In the genomic region with DNA sequence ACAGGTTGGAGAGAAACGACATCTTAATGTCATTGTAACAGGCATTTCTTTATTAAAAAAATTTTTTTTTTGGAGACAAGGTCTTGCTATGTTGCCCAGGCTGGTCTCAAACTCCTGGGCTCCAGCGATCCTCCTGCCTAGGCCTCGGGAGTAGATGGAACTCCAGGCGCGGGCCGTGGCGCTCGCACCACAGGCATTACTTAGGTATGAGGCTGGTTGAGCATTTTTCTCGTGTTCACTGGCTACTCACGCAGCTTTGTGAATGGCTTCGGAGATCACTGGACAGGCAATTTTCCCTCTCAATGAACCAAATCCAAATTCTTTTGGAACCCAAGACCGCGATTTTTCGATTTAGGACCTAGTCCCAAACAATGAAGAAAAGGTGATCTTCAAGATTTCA, we compare ENCODE assay signal across 8 cellular contexts. TPM values are rescaled to one million over a fixed set of nuclear protein-coding genes. Genes with fewer than 3 reads are reported as not detected.
DNase-seq lines count a peak whose midpoint lies in the region; ATAC-seq and TF ChIP-seq lines count a peak whose summit lies in the region.

No MANE protein-coding gene starts in this region.

- H2AK5ac ChIP-seq in IMR-90 (ENCODE audit: low read depth, low read length): no peak overlapping the region

- H2BK120ac ChIP-seq in IMR-90 (ENCODE audit: low read depth, low read length): no peak overlapping the region; the same call in 1 of the 2 replicates

- H3K4ac ChIP-seq in IMR-90 (ENCODE audit: low read depth, low read length): no peak overlapping the region; the same call in 1 of the 2 replicates

- peaks cover 7% of the 10 kb centered on the region; the same call in 1 of the 2 replicates for H3K36me3 ChIP-seq in IMR-90 (ENCODE audit: control insufficient read depth, insufficient read depth, low read length)
- no peaks in the 10 kb centered on the region for H3K36me3 ChIP-seq in colonic mucosa
- H3K36me3 ChIP-seq in muscle layer of duodenum (ENCODE audit: control insufficient read depth in 1 of 2, insufficient read depth in 2 of 2, low read length in 2 of 2): no peaks in the 10 kb centered on the region

- H4K91ac ChIP-seq in IMR-90 (ENCODE audit: insufficient read depth, low read depth, low read length): no peak overlapping the region

- H4K20me1 ChIP-seq in IMR-90 (ENCODE audit: insufficient read depth, low read length): peaks cover 28% of the 10 kb centered on the region

- peak overlapping the region; percentile 9; the same call in 1 of the 3 replicates for H2BK15ac ChIP-seq in IMR-90 (ENCODE audit: low read depth, low read length)

- H2BK20ac ChIP-seq in IMR-90 (ENCODE audit: low read depth, low read length): no peak overlapping the region

- H3K9me3 ChIP-seq in AG04450 (ENCODE audit: control insufficient read depth, insufficient read depth, low read length): no peaks in the 10 kb centered on the region; the same call in 1 of the 2 replicates
- H3K9me3 ChIP-seq in IMR-90 (ENCODE audit: control insufficient read depth, insufficient read depth, low read length): no peaks in the 10 kb centered on the region
- H3K9me3 ChIP-seq in colonic mucosa: no peaks in the 10 kb centered on the region
- H3K9me3 ChIP-seq in muscle layer of duodenum (ENCODE audit: control insufficient read depth in 1 of 2, low read length in 2 of 2): no peaks in the 10 kb centered on the region

- CTCF ChIA-PET in AG04450 (lab: Charles Lee) (interaction anchor here (0.6 to 5.0 kb wide), 18 partner anchors 9 to 167 kb away, joined by 3 to 71 read pairs (median 4); no protein-coding TSS in a partner anchor), IMR-90 (lab: Yijun Ruan, JAX) (interaction anchor here (0.8 to 2.3 kb wide), 7 partner anchors 11 to 155 kb away, joined by 3 to 14 read pairs (median 4); no protein-coding TSS in a partner anchor)

- no peak for TF ChIP-seq CTCF in AG04450 (IDR thresholded peaks at IDR 0.05; ENCODE audit: low read depth, low read length)
- TF ChIP-seq CTCF in IMR-90 (conservative IDR thresholded peaks at IDR 0.05; ENCODE audit: low read depth, low read length): no peak
- TF ChIP-seq CTCF in colonic mucosa (IDR thresholded peaks at IDR 0.05): no peak

- no peaks in the 10 kb centered on the region; the same call in 1 of the 2 replicates for H3K9me1 ChIP-seq in IMR-90 (ENCODE audit: insufficient read depth, low read length)

- WGBS in IMR-90 (ENCODE audit: extremely low coverage in 2 of 2, insufficient read length in 1 of 2), 2 experiments: 44% methylated on average over 4 of the region's 14 CpGs; no CpG with 5 or more reads in 1 of the 2 experiments

- H3K27ac ChIP-seq in AG04450 (ENCODE audit: low read depth, low read length) (peak overlapping the region; percentile 21), IMR-90 (ENCODE audit: insufficient read depth, low read length) (no peak overlapping the region), colonic mucosa (no peak overlapping the region), muscle layer of duodenum (ENCODE audit: low read length) (peak overlapping the region; percentile 34)

- H3K9ac ChIP-seq in IMR-90 (ENCODE audit: low read depth, low read length): peak overlapping the region; percentile 47
- H3K9ac ChIP-seq in colonic mucosa (ENCODE audit: low read depth in 2 of 2, low read length in 2 of 2): no peak overlapping the region

- H3K23ac ChIP-seq in IMR-90 (ENCODE audit: low read depth, low read length): 0 out of 2 replicates have a peak overlapping the region, but pooled peaks have one; percentile 29

- H4K8ac ChIP-seq in IMR-90 (ENCODE audit: low read depth in 2 of 2, low read length in 2 of 2): peak overlapping the region in 1 of 2 experiments; percentile 83; a peak in 2 of 4 replicates

- H2BK5ac ChIP-seq in IMR-90 (ENCODE audit: low read depth, low read length, poor library complexity, severe bottlenecking): no peak overlapping the region

- DNase-seq in AG04450 (ENCODE audit: low read depth, low spot score) (no peak), IMR-90 (peak; percentile 39), colonic mucosa (no peak), nucleus accumbens (lab: John Stamatoyannopoulos, UW) (no peak)

- peaks cover 8% of the 10 kb centered on the region; the same call in 1 of the 2 replicates for H3K4me1 ChIP-seq in IMR-90 (ENCODE audit: control insufficient read depth, insufficient read depth, low read length)
- no peaks in the 10 kb centered on the region for H3K4me1 ChIP-seq in colonic mucosa
- peaks cover 5 to 38% of the 10 kb centered on the region in 2 donors for H3K4me1 ChIP-seq in muscle layer of duodenum (ENCODE audit: control insufficient read depth in 1 of 2, insufficient read depth in 2 of 2, low read length in 2 of 2)

- peak overlapping the region; percentile 79 for H3K4me2 ChIP-seq in IMR-90 (ENCODE audit: low read depth, low read length)

- in situ Hi-C loops in IMR-90 (cut with MboI; ENCODE audit: low sequenced_read_pairs): loop anchor here (5.0 kb wide), 1 partner anchor 155 kb away; no protein-coding TSS in a partner anchor

- peak overlapping the region; percentile 63; the same call in 1 of the 2 replicates for H3K14ac ChIP-seq in IMR-90 (replicated peaks; ENCODE audit: low read depth, low read length)

- no peak overlapping the region for H3K18ac ChIP-seq in IMR-90 (ENCODE audit: low read depth, low read length)

- no peak overlapping the region for H4K5ac ChIP-seq in IMR-90 (ENCODE audit: low read depth, low read length)

- ATAC-seq in IMR-90 (ENCODE audit: low read depth) (no peak), GM21576 (IDR thresholded peaks at IDR 0.05; ENCODE audit: unreplicated experiment) (no peak), HG02840 (IDR thresholded peaks at IDR 0.05; ENCODE audit: low FRiP score, unreplicated experiment) (no peak), GM21529 (IDR thresholded peaks at IDR 0.05; ENCODE audit: unreplicated experiment) (no peak)

- no peak for TF ChIP-seq RAD21 in IMR-90 (IDR thresholded peaks at IDR 0.05; ENCODE audit: low read length)

- no peak overlapping the region for H3K56ac ChIP-seq in IMR-90 (ENCODE audit: extremely low read depth, insufficient read depth, low read length)

- POLR2A ChIA-PET in AG04450 (lab: Yijun Ruan, JAX) (interaction anchor here (0.6 to 2.0 kb wide), 4 partner anchors 18 to 153 kb away, joined by 3 to 7 read pairs (median 4); no protein-coding TSS in a partner anchor), IMR-90 (lab: Charles Lee; ENCODE audit: unreplicated experiment) (no interaction called here)

- BruUV-seq in IMR-90 (replicated peaks; lab: Mats Ljungman, UMichigan): no TSS peak

- peak overlapping the region; percentile 99 for H2AFZ ChIP-seq in IMR-90 (replicated peaks; ENCODE audit: low read length, poor library complexity)

- intact Hi-C loops in IMR-90 (cut with micrococcal nuclease) (loop anchor here (1.0 to 2.0 kb wide), 2 partner anchors 30 to 65 kb away; no protein-coding TSS in a partner anchor), colonic mucosa (cut with DNase I) (loop anchor here (5.0 kb wide), 1 partner anchor 155 kb away; no protein-coding TSS in a partner anchor)

- no peak for TF ChIP-seq POLR2A in IMR-90 (IDR thresholded peaks at IDR 0.05; ENCODE audit: low read depth, low read length)

- peaks cover 17 to 45% of the 10 kb centered on the region in 2 experiments for H3K79me1 ChIP-seq in IMR-90 (ENCODE audit: low read depth in 1 of 2, low read length in 2 of 2)

- dilution Hi-C loops in IMR-90 (cut with HindIII; ENCODE audit: low sequenced_read_pairs, unreplicated experiment): no loop called here

- H2AK9ac ChIP-seq in IMR-90 (replicated peaks; ENCODE audit: low read depth, low read length, poor library complexity): no peak overlapping the region

- H3K27me3 ChIP-seq in AG04450 (ENCODE audit: control insufficient read depth, insufficient read depth, low read length): no peaks in the 10 kb centered on the region
- H3K27me3 ChIP-seq in IMR-90 (ENCODE audit: control insufficient read depth, insufficient read depth, low read length): no peaks in the 10 kb centered on the region
- H3K27me3 ChIP-seq in colonic mucosa: peaks cover 22% of the 10 kb centered on the region
- H3K27me3 ChIP-seq in muscle layer of duodenum (ENCODE audit: low read depth, low read length): peaks cover 3% of the 10 kb centered on the region

- H3K4me3 ChIP-seq in AG04450 (ENCODE audit: low read depth, low read length): peak overlapping the region; percentile 93
- H3K4me3 ChIP-seq in IMR-90 (ENCODE audit: insufficient read depth, low read depth, low read length): peak overlapping the region; percentile 100
- H3K4me3 ChIP-seq in colonic mucosa: peak overlapping the region; percentile 37
- peak overlapping the region; percentile 55 to 82 for H3K4me3 ChIP-seq in muscle layer of duodenum (ENCODE audit: low read depth in 1 of 2, low read length in 2 of 2)

TF ChIP-seq in IMR-90, 13 proteins besides CTCF, POLR2A, EP300 and RAD21 (continues in another document):
- TF ChIP-seq ELK1 (IDR thresholded peaks at IDR 0.05; ENCODE audit: borderline replicate concordance, low read depth, low read length): no peak
- TF ChIP-seq BHLHE40 (IDR thresholded peaks at IDR 0.05; ENCODE audit: low read depth, low read length): no peak
- no peak for TF ChIP-seq RCOR1 (IDR thresholded peaks at IDR 0.05; ENCODE audit: insufficient replicate concordance, low read length)
- TF ChIP-seq CEBPB (IDR thresholded peaks at IDR 0.05; ENCODE audit: low read depth, low read length): no peak
- TF ChIP-seq MAFK (IDR thresholded peaks at IDR 0.05; ENCODE audit: low read depth, low read length): no peak
- TF ChIP-seq MXI1 (IDR thresholded peaks at IDR 0.05; ENCODE audit: borderline replicate concordance, low read depth, low read length): no peak
- TF ChIP-seq RFX5 (IDR thresholded peaks at IDR 0.05; ENCODE audit: low read depth, low read length): no peak

RNA-seq across cellular contexts. Expression of gene TCF7L1, which starts 0.8 kb away (rescaled TPM):
- polyA plus RNA-seq in AG04450 (2011; rRNA removed) (2.7 and 3.5 TPM in 2 replicates), IMR-90 (2012; rRNA removed) (9.5 and 11.1 TPM in 2 replicates)
- 5.6 and 6.8 TPM in 2 replicates for polyA minus RNA-seq in AG04450 (2011; rRNA and poly(A)+ RNA removed)
- total RNA-seq in IMR-90 (2012; rRNA removed) (0.72 and 1.1 TPM in 2 replicates), colonic mucosa (1 to 10 TPM in 1 of 2 donors, under 1 TPM in 1; 0.99 to 3.2 TPM)
- polyA plus RNA-seq in IMR-90 (2012; cell fraction: cytosol; rRNA removed): 12.0 and 13.9 TPM in 2 replicates
- polyA plus RNA-seq in IMR-90 (2012; cell fraction: nucleus; rRNA removed; ENCODE audit: low replicate concordance): 26.5 and 34.3 TPM in 2 replicates

Comparison
In these comparisons a context has a peak if more than half of its experiments do, and no peak if none do; other contexts are left out.
1. H3K27ac ChIP-seq: peak in AG04450 (single experiment) and muscle layer of duodenum (single experiment); none in IMR-90 (single experiment) and colonic mucosa (single experiment).
2. H3K4me3 ChIP-seq: peak in every context shown above with its lines; median percentile 100 in IMR-90; 93 in AG04450; 68 in muscle layer of duodenum; 37 in colonic mucosa.